Comparison of ENCODE assay signal across 16 cellular contexts in genomic region chr18:55932675-55933074, GRCh38.
A peak's percentile ranks its signal among the peaks of the same experiment; 100 is the strongest.
DNase-seq lines count a peak whose midpoint lies in the region; ATAC-seq and TF ChIP-seq lines count a peak whose summit lies in the region.
"Had no signal": no experiment of that assay in that cellular context is flagged by ENCODE, and none has a peak within 500 bp of the region (broad histone marks: within the 10 kb centered on the region; RNA-seq: fewer than 3 reads in every experiment).

No MANE protein-coding gene starts in this region.

- H4K8ac ChIP-seq in mesendoderm (ENCODE audit: low read depth, low read length) = no peak overlapping the region

- TF ChIP-seq POLR2A in erythroblast (IDR thresholded peaks at IDR 0.05; ENCODE audit: low read length) = no peak

- no CpG with 5 or more reads among the region's 1 CpG for WGBS in mesendoderm (ENCODE audit: extremely low coverage, insufficient coverage, low lambda C conversion rate)

- DNase-seq in cardiac muscle cell (ENCODE audit: low read depth in 1 of 2, low spot score in 1 of 2) (peak in 1 of 2 donors; percentile 7), left ventricle myocardium superior (no peak), erythroblast (lab: John Stamatoyannopoulos, UW) (peak; percentile 28 to 72), mesendoderm (peak; percentile 56), NCI-H2029 (lab: John Stamatoyannopoulos, UW) (no peak), NOMO-1 treated with dmso at 0.1 percent for 144 hours (lab: John Stamatoyannopoulos, UW; ENCODE audit: unreplicated experiment) (no peak), hippocampal formation (lab: John Stamatoyannopoulos, UW) (no peak)
- DNase-seq: AML-193; CD4-positive, alpha-beta T cell; DMS153; DMS79; GF-D8; H9 had no signal

- no peak overlapping the region for H3K23ac ChIP-seq in mesendoderm (ENCODE audit: low read length)

- no peak for TF ChIP-seq CTCF in cardiac muscle cell (IDR thresholded peaks at IDR 0.05; ENCODE audit: low read depth, low read length)

- intact Hi-C loops in left ventricle myocardium superior (cut with micrococcal nuclease) = no loop called here

- H4K5ac ChIP-seq in mesendoderm (ENCODE audit: low read length) = no peak overlapping the region

- H2BK15ac ChIP-seq in mesendoderm (replicated peaks; ENCODE audit: low read depth) = no peak overlapping the region

- peak overlapping the region; percentile 11 for H3K27ac ChIP-seq in cardiac muscle cell
- H3K27ac ChIP-seq in mesendoderm (ENCODE audit: low read depth, low read length) = no peak overlapping the region
- H3K27ac ChIP-seq: 22Rv1, A549, C4-2B had no signal

- H3K79me2 ChIP-seq in mesendoderm (ENCODE audit: control insufficient read depth, insufficient read depth, low read length) = no peaks in the 10 kb centered on the region

- H3K4ac ChIP-seq in mesendoderm (ENCODE audit: low read depth, low read length) = no peak overlapping the region

- H3K27me3 ChIP-seq in cardiac muscle cell (no peaks in the 10 kb centered on the region), mesendoderm (ENCODE audit: insufficient read depth, low read length, poor library complexity) (no peaks in the 10 kb centered on the region)

- H3K4me2 ChIP-seq in mesendoderm (ENCODE audit: low read length) = no peak overlapping the region
- H3K4me2 ChIP-seq: A549 had no signal

- H3K79me1 ChIP-seq in mesendoderm (ENCODE audit: low read length) = no peaks in the 10 kb centered on the region

- H3K4me3 ChIP-seq in cardiac muscle cell (no peak overlapping the region), mesendoderm (ENCODE audit: low read length) (no peak overlapping the region)
- H3K4me3 ChIP-seq: A549 had no signal

- no peak overlapping the region for H2BK5ac ChIP-seq in mesendoderm (ENCODE audit: low read length)

- no peak overlapping the region for H3K56ac ChIP-seq in mesendoderm (ENCODE audit: low read length)

- no peak overlapping the region for H3K18ac ChIP-seq in mesendoderm (ENCODE audit: low read length)

- no peak overlapping the region for H2AK5ac ChIP-seq in mesendoderm (ENCODE audit: low read length)

- H3K4me1 ChIP-seq in cardiac muscle cell (ENCODE audit: low read depth) (peaks cover 20% of the 10 kb centered on the region), mesendoderm (ENCODE audit: control insufficient read depth, low read depth, low read length) (no peaks in the 10 kb centered on the region)
- H3K4me1 ChIP-seq: A549 had no signal

- H3K36me3 ChIP-seq in cardiac muscle cell (no peaks in the 10 kb centered on the region), mesendoderm (ENCODE audit: control insufficient read depth, insufficient read depth, low read length) (no peaks in the 10 kb centered on the region)

- H3K9ac ChIP-seq in mesendoderm (ENCODE audit: low read length) = no peak overlapping the region

- H2BK120ac ChIP-seq in mesendoderm (ENCODE audit: low read depth, low read length) = no peak overlapping the region

- no peaks in the 10 kb centered on the region for H3K9me3 ChIP-seq in cardiac muscle cell (ENCODE audit: low read depth)
- H3K9me3 ChIP-seq: A549 had no signal

- ATAC-seq in left ventricle myocardium superior = no peak
- ATAC-seq: A549 had no signal

Comparison
In these comparisons a context has a peak if more than half of its experiments do, and no peak if none do; other contexts are left out.
1. DNase-seq: peak in erythroblast (2 of 2) and mesendoderm (single experiment); none in left ventricle myocardium superior (single experiment), NCI-H2029 (single experiment), NOMO-1 treated with dmso at 0.1 percent for 144 hours (single experiment) and hippocampal formation (0 of 2).